Comparison of ENCODE assay signal across 19 cellular contexts in genomic region chr15:84143753-84144314, GRCh38.
DNase-seq lines count a peak whose midpoint lies in the region; ATAC-seq and TF ChIP-seq lines count a peak whose summit lies in the region.
"Had no signal": no experiment of that assay in that cellular context is flagged by ENCODE, and none has a peak within 500 bp of the region (broad histone marks: within the 10 kb centered on the region; RNA-seq: fewer than 3 reads in every experiment).

No MANE protein-coding gene starts in this region.

- H3K27me3 ChIP-seq in uterus (no peaks in the 10 kb centered on the region), HAP-1 (ENCODE audit: low read depth) (0 out of 2 replicates have a peak, but pooled peaks cover 2% of the 10 kb centered on the region), vagina (no peaks in the 10 kb centered on the region)
- H3K27me3 ChIP-seq: neutrophil had no signal

- no peaks in the 10 kb centered on the region for H3K9me3 ChIP-seq in uterus
- no peaks in the 10 kb centered on the region for H3K9me3 ChIP-seq in HAP-1
- H3K9me3 ChIP-seq in vagina, result no peaks in the 10 kb centered on the region
- H3K9me3 ChIP-seq: neutrophil had no signal

- TF ChIP-seq POLR2A in uterus (IDR thresholded peaks at IDR 0.05), result no peak
- TF ChIP-seq POLR2A in vagina (IDR thresholded peaks at IDR 0.05), result no peak

- peak; percentile 64 for ATAC-seq in GM18861 (IDR thresholded peaks at IDR 0.05; ENCODE audit: unreplicated experiment)
- peak; percentile 45 for ATAC-seq in GM21390 (IDR thresholded peaks at IDR 0.05; ENCODE audit: unreplicated experiment)
- ATAC-seq in HG03135 (IDR thresholded peaks at IDR 0.05; ENCODE audit: unreplicated experiment), result peak; percentile 62

- intact Hi-C loops in uterus (cut with DNase I; ENCODE audit: low total_unique reads), result no loop called here
- intact Hi-C loops in vagina (cut with DNase I), result no loop called here

- TF ChIP-seq CTCF in uterus (IDR thresholded peaks at IDR 0.05) (no peak), vagina (IDR thresholded peaks at IDR 0.05) (no peak)

- H3K4me1 ChIP-seq in uterus, result no peaks in the 10 kb centered on the region
- H3K4me1 ChIP-seq in HAP-1, result peaks cover 2% of the 10 kb centered on the region
- no peaks in the 10 kb centered on the region for H3K4me1 ChIP-seq in vagina

- H3K4me3 ChIP-seq in uterus (no peak overlapping the region), HAP-1 (no peak overlapping the region), vagina (no peak overlapping the region)

- DNase-seq in mesenteric fat pad (ENCODE audit: low spot score), result peak; percentile 20
- no peak for DNase-seq in uterus
- no peak for DNase-seq in HAP-1 (ENCODE audit: low spot score in 2 of 2)
- no peak for DNase-seq in vagina (ENCODE audit: extremely low spot score in 2 of 2)
- DNase-seq: activated CD4-positive, alpha-beta T cell treated with anti-CD3 and anti-CD28 coated beads for 48 hours; activated CD8-positive, alpha-beta memory T cell treated with anti-CD3 and anti-CD28 coated beads, Interleukin-2, amount 10 ng/mL, durations not matched to agents 7 days and 5 days; effector memory CD4-positive, alpha-beta T cell; H7; NCI-H1092; NCI-H2081; PC-3; SHP77 treated with DMSO at 0.1 percent for 48 hours; stimulated activated CD4-positive, alpha-beta T cell treated with anti-CD3 and anti-CD28 coated beads, Interleukin-2, amount 100 ng/mL, for 48 hours; stimulated activated naive CD4-positive, alpha-beta T cell treated with Interleukin-2 at 50 U/mL for 16 hours; trophoblast cell had no signal

- H3K27ac ChIP-seq in uterus, result no peak overlapping the region
- H3K27ac ChIP-seq in vagina, result no peak overlapping the region
- H3K27ac ChIP-seq: neutrophil had no signal

- H3K36me3 ChIP-seq in uterus, result no peaks in the 10 kb centered on the region
- H3K36me3 ChIP-seq in HAP-1 (replicated peaks), result no peaks in the 10 kb centered on the region
- H3K36me3 ChIP-seq in vagina, result no peaks in the 10 kb centered on the region
- H3K36me3 ChIP-seq: neutrophil had no signal

- in situ Hi-C loops in HAP-1 (cut with MboI; ENCODE audit: low sequenced_read_pairs), result no loop called here
